In genomic region chr9:34373749-34374148, GRCh38 we compare ENCODE assay signal across 25 cellular contexts.
"Had no signal": no experiment of that assay in that cellular context is flagged by ENCODE, and none has a peak within 500 bp of the region (broad histone marks: within the 10 kb centered on the region; RNA-seq: fewer than 3 reads in every experiment).

No MANE protein-coding gene starts in this region.

- H3K4me3 ChIP-seq: dorsolateral prefrontal cortex, gastroesophageal sphincter, heart right ventricle, mucosa of descending colon, suprapubic skin, upper lobe of left lung had no signal

- H3K9me3 ChIP-seq: gastroesophageal sphincter, mucosa of descending colon, neutrophil, suprapubic skin, upper lobe of left lung had no signal

- ATAC-seq: activated CD4-positive, CD25-positive, alpha-beta regulatory T cell treated with anti-CD3 and anti-CD28 coated beads, Interleukin-2, amount 50 U/mL, for 24 hours; activated CD8-positive, alpha-beta T cell treated with anti-CD3 and anti-CD28 coated beads, Interleukin-2, amount 10 ng/mL, durations not matched to agents 7 days and 5 days; gastroesophageal sphincter; heart right ventricle; left ventricle myocardium superior; mucosa of descending colon; natural killer cell; stimulated activated naive CD8-positive, alpha-beta T cell treated with anti-CD3 and anti-CD28 coated beads, Interleukin-15, Interleukin-2, amounts not matched to agents 100 U/mL and 50 U/mL, for 24 hours had no signal

- DNase-seq: activated CD4-positive, alpha-beta T cell treated with anti-CD3 and anti-CD28 coated beads, Interleukin-2, amount 10 ng/mL, durations not matched to agents 7 days and 5 days; activated CD8-positive, alpha-beta T cell treated with anti-CD3 and anti-CD28 coated beads, Interleukin-2, amount 10 ng/mL, durations not matched to agents 7 days and 5 days; activated naive CD4-positive, alpha-beta T cell treated with Interleukin-2 at 50 U/mL for 16 hours; activated naive CD8-positive, alpha-beta T cell treated with anti-CD3 and anti-CD28 coated beads, Interleukin-2, amount 10 ng/mL, durations not matched to agents 7 days and 5 days; activated T-cell treated with anti-CD3 and anti-CD28 coated beads, Interleukin-2, amount 50 U/mL, for 24 hours; brain microvascular endothelial cell; central memory CD4-positive, alpha-beta T cell; dorsolateral prefrontal cortex; erythroblast; heart right ventricle; left ventricle myocardium superior; mucosa of descending colon; natural killer cell; stimulated activated CD4-positive, alpha-beta T cell treated with anti-CD3 and anti-CD28 coated beads, Interleukin-2, amount 100 ng/mL, for 24 hours; stimulated activated naive CD8-positive, alpha-beta T cell treated with anti-CD3 and anti-CD28 coated beads, Interleukin-15, Interleukin-2, amounts not matched to agents 100 U/mL and 50 U/mL, for 24 hours; T-helper 1 cell; T1000; upper lobe of left lung had no signal

- H3K9me3 Mint-ChIP-seq: activated T-cell treated with anti-CD3 and anti-CD28 coated beads, Interleukin-2, amount 50 U/mL, for 24 hours; activated T-helper 2 cell treated with anti-CD3 and anti-CD28 coated beads, Interferon-gamma antibody, Interleukin-2, Interleukin-4, amounts not matched to agents 10 μg/mL and 5 μg/mL and 100 μg/mL, durations not matched to agents 14 hours and 24 hours and 36 hours; memory B cell; natural killer cell had no signal

- H3K27ac ChIP-seq: brain microvascular endothelial cell, heart right ventricle, neutrophil, suprapubic skin, upper lobe of left lung had no signal

- H3K27me3 ChIP-seq: dorsolateral prefrontal cortex, gastroesophageal sphincter, upper lobe of left lung had no signal

- H3K27ac Mint-ChIP-seq: activated CD4-positive, alpha-beta T cell treated with anti-CD3 and anti-CD28 coated beads, Interleukin-2, amount 10 ng/mL, durations not matched to agents 7 days and 5 days; activated CD8-positive, alpha-beta T cell treated with anti-CD3 and anti-CD28 coated beads, Interleukin-2, amount 10 ng/mL, durations not matched to agents 7 days and 5 days; activated naive CD8-positive, alpha-beta T cell treated with anti-CD3 and anti-CD28 coated beads, Interleukin-2, amount 10 ng/mL, durations not matched to agents 7 days and 5 days; activated T-cell treated with anti-CD3 and anti-CD28 coated beads, Interleukin-2, amount 50 U/mL, for 24 hours; activated T-helper 2 cell treated with anti-CD3 and anti-CD28 coated beads, Interferon-gamma antibody, Interleukin-2, Interleukin-4, amounts not matched to agents 10 μg/mL and 5 μg/mL and 100 μg/mL, durations not matched to agents 14 hours and 24 hours and 36 hours; memory B cell had no signal

- FAIRE-seq: colon had no signal

- H3K36me3 ChIP-seq: brain microvascular endothelial cell, neutrophil, suprapubic skin had no signal

- H3K27me3 Mint-ChIP-seq: activated CD4-positive, alpha-beta T cell treated with anti-CD3 and anti-CD28 coated beads, Interleukin-2, amount 10 ng/mL, durations not matched to agents 7 days and 5 days; activated naive CD8-positive, alpha-beta T cell treated with anti-CD3 and anti-CD28 coated beads, Interleukin-2, amount 10 ng/mL, durations not matched to agents 7 days and 5 days; activated T-cell treated with anti-CD3 and anti-CD28 coated beads, Interleukin-2, amount 50 U/mL, for 24 hours; memory B cell had no signal

- H3K36me3 Mint-ChIP-seq: natural killer cell had no signal

- H3K4me3 Mint-ChIP-seq: activated CD4-positive, alpha-beta T cell treated with anti-CD3 and anti-CD28 coated beads, Interleukin-2, amount 10 ng/mL, durations not matched to agents 7 days and 5 days; activated CD8-positive, alpha-beta T cell treated with anti-CD3 and anti-CD28 coated beads, Interleukin-2, amount 10 ng/mL, durations not matched to agents 7 days and 5 days; activated naive CD8-positive, alpha-beta T cell treated with anti-CD3 and anti-CD28 coated beads, Interleukin-2, amount 10 ng/mL, durations not matched to agents 7 days and 5 days; activated T-cell treated with anti-CD3 and anti-CD28 coated beads, Interleukin-2, amount 50 U/mL, for 24 hours; memory B cell; natural killer cell had no signal
